ENCODE assay signal across 12 cellular contexts in the genomic region with DNA sequence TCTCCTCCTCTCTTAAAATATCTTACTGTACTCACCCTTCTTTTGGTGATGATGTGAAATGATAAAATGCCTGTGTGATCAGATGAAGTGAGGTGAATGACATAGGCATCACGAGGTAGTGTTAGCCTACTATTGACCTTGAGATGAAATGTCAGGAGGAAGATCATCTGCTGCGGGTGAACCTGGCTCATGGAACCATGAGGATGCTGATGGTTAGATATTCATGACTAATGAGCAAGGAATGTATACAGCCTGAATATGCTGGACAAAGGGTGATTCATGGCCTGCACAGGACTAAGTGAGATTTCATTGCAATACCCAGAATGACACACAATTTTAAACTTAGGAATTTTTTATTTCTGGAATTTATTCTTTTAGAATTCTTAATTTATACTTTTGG.
A peak's percentile ranks its signal among the peaks of the same experiment; 100 is the strongest.
DNase-seq lines count a peak whose midpoint lies in the region; ATAC-seq and TF ChIP-seq lines count a peak whose summit lies in the region.
"Had no signal": no experiment of that assay in that cellular context is flagged by ENCODE, and none has a peak within 500 bp of the region (broad histone marks: within the 10 kb centered on the region; RNA-seq: fewer than 3 reads in every experiment).

No MANE protein-coding gene starts in this region.

- peak; percentile 35 for ATAC-seq in left colon
- no peak for ATAC-seq in gastrocnemius medialis
- ATAC-seq in GM18520 (IDR thresholded peaks at IDR 0.05; ENCODE audit: unreplicated experiment): no peak

- no peaks in the 10 kb centered on the region for H3K79me2 ChIP-seq in ACC112 (ENCODE audit: control insufficient read depth, insufficient read depth, low read length, unreplicated experiment)
- H3K79me2 ChIP-seq in neural progenitor cell (ENCODE audit: low read depth): no peaks in the 10 kb centered on the region

- H3K9me3 Mint-ChIP-seq in MCF 10A (ENCODE audit: unreplicated experiment) (no peaks in the 10 kb centered on the region), neural progenitor cell (no peaks in the 10 kb centered on the region)
- H3K9me3 Mint-ChIP-seq: activated T-helper 1 cell treated with anti-CD3 and anti-CD28 coated beads, Interleukin-12 subunit alpha, Interleukin-12 subunit beta, Interleukin-2, Interleukin-4 antibody, amounts not matched to agents 30 ng/mL and 10 ng/mL and 1 ng/mL, durations not matched to agents 14 hours and 24 hours and 36 hours; endodermal cell had no signal

- no peak overlapping the region for H3K9ac ChIP-seq in neural progenitor cell

- in situ Hi-C loops in gastrocnemius medialis (cut with MboI; ENCODE audit: low sequenced_read_pairs in 4 of 4): no loop called here

- no peak for TF ChIP-seq RAD21 in Ishikawa (IDR thresholded peaks at IDR 0.05; ENCODE audit: low read depth)

- H3K4me1 Mint-ChIP-seq in MCF 10A (ENCODE audit: insufficient read depth, unreplicated experiment) (peaks cover 54% of the 10 kb centered on the region), neural progenitor cell (peaks cover 29% of the 10 kb centered on the region)

- H3K27me3 ChIP-seq in ACC112 (ENCODE audit: insufficient read depth, low read length) (no peaks in the 10 kb centered on the region), neural progenitor cell (no peaks in the 10 kb centered on the region), gastrocnemius medialis (no peaks in the 10 kb centered on the region)

- intact Hi-C loops in MCF 10A (cut with micrococcal nuclease): no loop called here
- intact Hi-C loops in left colon (cut with DNase I, micrococcal nuclease): no loop called here
- intact Hi-C loops in gastrocnemius medialis (cut with DNase I; ENCODE audit: low total_unique reads): no loop called here

- DNase-seq in MCF 10A (ENCODE audit: unreplicated experiment): peak; percentile 84
- no peak for DNase-seq in left colon
- DNase-seq in neural progenitor cell (ENCODE audit: low spot score): no peak
- no peak for DNase-seq in gastrocnemius medialis
- no peak for DNase-seq in CD1c-positive myeloid dendritic cell (ENCODE audit: extremely low spot score)
- DNase-seq: AML-193, endodermal cell, NCI-H1436 treated with DMSO at 0.1 percent for 48 hours had no signal

- no peak overlapping the region for H3K4me3 Mint-ChIP-seq in MCF 10A (ENCODE audit: unreplicated experiment)
- H3K4me3 Mint-ChIP-seq in neural progenitor cell: no peak overlapping the region
- H3K4me3 Mint-ChIP-seq: activated T-helper 1 cell treated with anti-CD3 and anti-CD28 coated beads, Interleukin-12 subunit alpha, Interleukin-12 subunit beta, Interleukin-2, Interleukin-4 antibody, amounts not matched to agents 30 ng/mL and 10 ng/mL and 1 ng/mL, durations not matched to agents 14 hours and 24 hours and 36 hours; endodermal cell had no signal

- peak; percentile 39; the same call in 1 of the 2 replicates for TF ChIP-seq EP300 in Ishikawa (IDR thresholded peaks at IDR 0.05; ENCODE audit: borderline replicate concordance)

- TF ChIP-seq CTCF in MCF 10A (IDR thresholded peaks at IDR 0.05; ENCODE audit: unreplicated experiment) (no peak), neural progenitor cell (IDR thresholded peaks at IDR 0.05) (no peak), gastrocnemius medialis (IDR thresholded peaks at IDR 0.05 in 4 of 5, conservative IDR thresholded peaks at IDR 0.05 in 1 of 5) (no peak)

- H3K27me3 Mint-ChIP-seq in MCF 10A (ENCODE audit: insufficient read depth, unreplicated experiment) (no peaks in the 10 kb centered on the region), neural progenitor cell (ENCODE audit: insufficient read depth, low read depth) (no peaks in the 10 kb centered on the region)

- H2AFZ ChIP-seq in ACC112 (ENCODE audit: low read length, unreplicated experiment): no peak overlapping the region
- H2AFZ ChIP-seq in neural progenitor cell (replicated peaks): no peak overlapping the region

- H4K20me1 ChIP-seq in neural progenitor cell (ENCODE audit: low read depth): no peaks in the 10 kb centered on the region

- H3K4me1 ChIP-seq in ACC112 (ENCODE audit: control insufficient read depth, insufficient read depth, low read length, unreplicated experiment) (peaks cover 79% of the 10 kb centered on the region), neural progenitor cell (peaks cover 17% of the 10 kb centered on the region), gastrocnemius medialis (peaks cover 0 to 8% of the 10 kb centered on the region in 2 donors)

- POLR2A ChIA-PET in MCF 10A (lab: Yijun Ruan, JAX): interaction anchor here (0.8 to 3.7 kb wide), 4 partner anchors 12 to 89 kb away, joined by 3 to 19 read pairs (median 3); partner anchors contain the start of gene DAAM1

- H3K36me3 Mint-ChIP-seq in MCF 10A (ENCODE audit: insufficient read depth, unreplicated experiment) (no peaks in the 10 kb centered on the region), neural progenitor cell (peaks cover 21% of the 10 kb centered on the region)

- H3K36me3 ChIP-seq in ACC112 (ENCODE audit: insufficient read depth, low read length) (no peaks in the 10 kb centered on the region), neural progenitor cell (no peaks in the 10 kb centered on the region), gastrocnemius medialis (no peaks in the 10 kb centered on the region)

- H3F3A ChIP-seq in neural progenitor cell (ENCODE audit: low read depth): no peaks in the 10 kb centered on the region

- H3K4me3 ChIP-seq in ACC112 (ENCODE audit: low read depth, low read length): no peak overlapping the region
- no peak overlapping the region for H3K4me3 ChIP-seq in neural progenitor cell
- no peak overlapping the region for H3K4me3 ChIP-seq in gastrocnemius medialis

- H3K27ac ChIP-seq in ACC112 (ENCODE audit: low read depth, low read length): peak overlapping the region; percentile 95
- H3K27ac ChIP-seq in neural progenitor cell: no peak overlapping the region
- H3K27ac ChIP-seq in gastrocnemius medialis: no peak overlapping the region

- CTCF ChIA-PET in MCF 10A (lab: Yijun Ruan, JAX): interaction anchor here (0.6 kb wide), 2 partner anchors 165 to 236 kb away, joined by 3 read pairs; no protein-coding TSS in a partner anchor

- no peak overlapping the region for H3K4me2 ChIP-seq in neural progenitor cell

- H3K27ac Mint-ChIP-seq in MCF 10A (ENCODE audit: low read depth, unreplicated experiment) (peak overlapping the region; percentile 46), neural progenitor cell (no peak overlapping the region)
- H3K27ac Mint-ChIP-seq: activated T-helper 1 cell treated with anti-CD3 and anti-CD28 coated beads, Interleukin-12 subunit alpha, Interleukin-12 subunit beta, Interleukin-2, Interleukin-4 antibody, amounts not matched to agents 30 ng/mL and 10 ng/mL and 1 ng/mL, durations not matched to agents 14 hours and 24 hours and 36 hours; endodermal cell had no signal

- no peak for TF ChIP-seq POLR2A in gastrocnemius medialis (IDR thresholded peaks at IDR 0.05)

- BruUV-seq in MCF 10A (replicated peaks; lab: Mats Ljungman, UMichigan): no TSS peak

- H3K9me3 ChIP-seq in neural progenitor cell (ENCODE audit: low read depth): no peaks in the 10 kb centered on the region
- no peaks in the 10 kb centered on the region for H3K9me3 ChIP-seq in gastrocnemius medialis

TF ChIP-seq in Ishikawa, 13 proteins besides CTCF, POLR2A, EP300 and RAD21:
- TF ChIP-seq, protein P1, sequence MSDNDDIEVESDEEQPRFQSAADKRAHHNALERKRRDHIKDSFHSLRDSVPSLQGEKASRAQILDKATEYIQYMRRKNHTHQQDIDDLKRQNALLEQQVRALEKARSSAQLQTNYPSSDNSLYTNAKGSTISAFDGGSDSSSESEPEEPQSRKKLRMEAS (IDR thresholded peaks at IDR 0.05): no peak
- peak; percentile 83 for TF ChIP-seq TEAD4 (IDR thresholded peaks at IDR 0.05)
